In the genomic region with DNA sequence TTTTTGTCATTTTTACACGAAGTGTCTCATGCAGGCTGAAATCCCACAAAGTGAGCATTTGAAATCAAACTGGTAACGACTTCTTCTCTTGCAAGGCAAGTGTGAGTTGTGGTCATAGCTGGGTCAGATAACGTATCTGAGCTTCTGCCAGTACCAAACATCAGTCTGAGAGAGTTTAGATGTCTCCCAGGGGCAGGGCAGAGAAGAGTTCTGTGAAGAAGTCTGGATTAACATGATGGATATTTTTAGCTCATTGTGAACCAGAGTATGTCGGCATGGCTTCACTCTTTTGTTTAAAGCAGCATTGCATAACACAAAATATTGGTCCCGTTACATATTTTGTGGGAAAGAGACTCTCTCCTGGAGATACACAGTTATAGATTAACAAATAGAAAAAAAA, we compare ENCODE assay signal across 27 cellular contexts.
"Had no signal": no experiment of that assay in that cellular context is flagged by ENCODE, and none has a peak within 500 bp of the region (broad histone marks: within the 10 kb centered on the region; RNA-seq: fewer than 3 reads in every experiment).

No MANE protein-coding gene starts in this region.

- DNase-seq: islet precursor cell; left ventricle myocardium inferior; mesendoderm; naive B cell; natural killer cell; nephron progenitor cell; ovary; retina; right cardiac atrium; stimulated activated CD4-positive, alpha-beta T cell treated with anti-CD3 and anti-CD28 coated beads, Interleukin-12 subunit alpha, Interleukin-12 subunit beta, amount 100 ng/mL, for 4 hours; stimulated activated CD4-positive, alpha-beta T cell treated with anti-CD3 and anti-CD28 coated beads, Interleukin-15, amount 100 ng/mL, for 24 hours; stimulated activated CD4-positive, alpha-beta T cell treated with anti-CD3 and anti-CD28 coated beads, Interleukin-2, amount 100 ng/mL, for 24 hours; stimulated activated CD4-positive, alpha-beta T cell treated with anti-CD3 and anti-CD28 coated beads, Interleukin-4, amount 100 ng/mL, for 24 hours; stimulated activated naive CD4-positive, alpha-beta T cell; tibial artery had no signal

- ATAC-seq: natural killer cell; right cardiac atrium; sciatic nerve; stimulated activated effector memory CD8-positive, alpha-beta T cell treated with anti-CD3 and anti-CD28 coated beads, Interleukin-12 subunit alpha, Interleukin-12 subunit beta, amount 100 ng/mL, for 72 hours had no signal

- H3K4me3 Mint-ChIP-seq: mesothelial cell of epicardium; naive B cell; natural killer cell; nephron progenitor cell; stimulated activated effector memory CD8-positive, alpha-beta T cell treated with anti-CD3 and anti-CD28 coated beads, Interleukin-12 subunit alpha, Interleukin-12 subunit beta, amount 100 ng/mL, for 72 hours; stimulated activated naive CD8-positive, alpha-beta T cell treated with anti-CD3 and anti-CD28 coated beads, Interleukin-15, Interleukin-2, amounts not matched to agents 100 ng/mL and 50 ng/mL, for 24 hours had no signal

- H3K27me3 Mint-ChIP-seq: naive B cell; stimulated activated naive CD8-positive, alpha-beta T cell treated with anti-CD3 and anti-CD28 coated beads, Interleukin-15, Interleukin-2, amounts not matched to agents 100 ng/mL and 50 ng/mL, for 24 hours had no signal

- H3K79me2 ChIP-seq: hepatocyte had no signal

- H3K36me3 Mint-ChIP-seq: mesothelial cell of epicardium; natural killer cell; stimulated activated effector memory CD8-positive, alpha-beta T cell treated with anti-CD3 and anti-CD28 coated beads, Interleukin-12 subunit alpha, Interleukin-12 subunit beta, amount 100 ng/mL, for 72 hours had no signal

- H3K4me3 ChIP-seq: hepatocyte, left ventricle myocardium inferior, lung, ovary, prostate gland, skin epidermis, suprapubic skin, thoracic aorta, tibial artery, upper lobe of left lung, vagina had no signal

- H3K4me2 ChIP-seq: hepatocyte had no signal

- H3K27ac ChIP-seq: hepatocyte, left ventricle myocardium inferior, ovary, prostate gland, skin epidermis, suprapubic skin, thoracic aorta, tibial artery, upper lobe of left lung, vagina had no signal

- H3K4me1 Mint-ChIP-seq: mesothelial cell of epicardium; naive B cell; natural killer cell; nephron progenitor cell; stimulated activated effector memory CD8-positive, alpha-beta T cell treated with anti-CD3 and anti-CD28 coated beads, Interleukin-12 subunit alpha, Interleukin-12 subunit beta, amount 100 ng/mL, for 72 hours had no signal

- H3K9me3 ChIP-seq: ovary, prostate gland, thoracic aorta, upper lobe of left lung, vagina had no signal

- H3K27me3 ChIP-seq: hepatocyte, ovary, suprapubic skin, tibial artery, upper lobe of left lung, vagina had no signal

- H3K36me3 ChIP-seq: left ventricle myocardium inferior, ovary, prostate gland, suprapubic skin, thoracic aorta, tibial artery, upper lobe of left lung, vagina had no signal

- H2AFZ ChIP-seq: hepatocyte had no signal

- H3K4me1 ChIP-seq: left ventricle myocardium inferior, prostate gland, suprapubic skin, tibial artery, upper lobe of left lung, vagina had no signal

- H3K27ac Mint-ChIP-seq: mesothelial cell of epicardium; naive B cell; natural killer cell; nephron progenitor cell; stimulated activated effector memory CD8-positive, alpha-beta T cell treated with anti-CD3 and anti-CD28 coated beads, Interleukin-12 subunit alpha, Interleukin-12 subunit beta, amount 100 ng/mL, for 72 hours; stimulated activated naive CD8-positive, alpha-beta T cell treated with anti-CD3 and anti-CD28 coated beads, Interleukin-15, Interleukin-2, amounts not matched to agents 100 ng/mL and 50 ng/mL, for 24 hours had no signal
